18 cellular contexts compared by ENCODE assay signal in genomic region chr11:62487698-62488551, GRCh38. TPM values are rescaled to one million over a fixed set of nuclear protein-coding genes. Genes with fewer than 3 reads are reported as not detected.
A peak's percentile ranks its signal among the peaks of the same experiment; 100 is the strongest.
DNase-seq lines count a peak whose midpoint lies in the region; ATAC-seq and TF ChIP-seq lines count a peak whose summit lies in the region.
"Had no signal": no experiment of that assay in that cellular context is flagged by ENCODE, and none has a peak within 500 bp of the region (broad histone marks: within the 10 kb centered on the region; RNA-seq: fewer than 3 reads in every experiment).

No MANE protein-coding gene starts in this region.

- H3K27me3 Mint-ChIP-seq in brain = peaks cover 11% of the 10 kb centered on the region
- H3K27me3 Mint-ChIP-seq in CD8-positive, alpha-beta memory T cell = peaks cover 0 to 4% of the 10 kb centered on the region in 2 donors
- H3K27me3 Mint-ChIP-seq: activated CD4-positive, alpha-beta memory T cell treated with anti-CD3 and anti-CD28 coated beads for 36 hours had no signal

- H3K27me3 ChIP-seq in parathyroid adenoma (ENCODE audit: control insufficient read depth, insufficient read depth, low read length) = no peaks in the 10 kb centered on the region
- H3K27me3 ChIP-seq in CD8-positive, alpha-beta memory T cell (ENCODE audit: insufficient read depth, low read length, poor library complexity, severe bottlenecking) = no peaks in the 10 kb centered on the region
- H3K27me3 ChIP-seq: BLaER1 had no signal

- no peak for ATAC-seq in GM18867 (IDR thresholded peaks at IDR 0.05; ENCODE audit: unreplicated experiment)
- ATAC-seq: left lobe of liver; stimulated activated naive B cell treated with anti-CD40 and anti-IgM and Interleukin-4, amounts not matched to agents 10 μg/mL and 1 μg/mL and 100 μg/mL, for 72 hours had no signal

- H3K79me2 ChIP-seq in parathyroid adenoma = no peaks in the 10 kb centered on the region

- CTCF ChIA-PET in CD8-positive, alpha-beta memory T cell (lab: Charles Lee) = interaction anchor here (1.9 kb wide), 1 partner anchor 94 kb away, joined by 5 read pairs; no protein-coding TSS in a partner anchor

- no peaks in the 10 kb centered on the region for H3K4me1 ChIP-seq in parathyroid adenoma
- no peaks in the 10 kb centered on the region for H3K4me1 ChIP-seq in CD8-positive, alpha-beta memory T cell (ENCODE audit: insufficient read depth, low read length)
- H3K4me1 ChIP-seq: BLaER1 had no signal

- POLR2A ChIA-PET in CD8-positive, alpha-beta memory T cell (lab: Charles Lee) = no interaction called here

- no peak overlapping the region for H3K27ac ChIP-seq in parathyroid adenoma
- no peak overlapping the region for H3K27ac ChIP-seq in CD8-positive, alpha-beta memory T cell (ENCODE audit: low read depth, low read length)
- H3K27ac ChIP-seq: BLaER1, HL-60, VCaP had no signal

- no peak overlapping the region for H3K9ac ChIP-seq in parathyroid adenoma
- H3K9ac ChIP-seq: BLaER1 had no signal

- peak overlapping the region; percentile 50 for H2AFZ ChIP-seq in parathyroid adenoma

- H3K36me3 Mint-ChIP-seq in brain = no peaks in the 10 kb centered on the region
- H3K36me3 Mint-ChIP-seq in CD8-positive, alpha-beta memory T cell = peaks cover 0 to 3% (median 2%) of the 10 kb centered on the region in 3 donors
- H3K36me3 Mint-ChIP-seq: activated CD4-positive, alpha-beta memory T cell treated with anti-CD3 and anti-CD28 coated beads for 36 hours had no signal

- peak; percentile 24 for DNase-seq in DMS153 (lab: John Stamatoyannopoulos, UW)
- no peak for DNase-seq in DMS153 treated with DMSO at 0.1 percent for 48 hours (lab: John Stamatoyannopoulos, UW; ENCODE audit: unreplicated experiment)
- DNase-seq in NCI-H1105 (lab: John Stamatoyannopoulos, UW) = peak; percentile 68
- no peak for DNase-seq in CD8-positive, alpha-beta memory T cell
- no peak for DNase-seq in stimulated activated CD4-positive, alpha-beta T cell treated with anti-CD3 and anti-CD28 coated beads, Interleukin-2, amount 100 ng/mL, for 48 hours
- DNase-seq: 8988T; activated CD4-positive, alpha-beta memory T cell treated with anti-CD3 and anti-CD28 coated beads for 36 hours; KG1; NK-92 treated with Interleukin-12 subunit alpha and Interleukin-12 subunit beta, amount 100 ng/mL, for 24 hours; stimulated activated naive B cell treated with anti-CD40 and anti-IgM and Interleukin-4, amounts not matched to agents 10 μg/mL and 1 μg/mL and 100 μg/mL, for 72 hours had no signal

- H3K4me3 ChIP-seq in parathyroid adenoma (ENCODE audit: low read depth, low read length) = no peak overlapping the region
- no peak overlapping the region for H3K4me3 ChIP-seq in CD8-positive, alpha-beta memory T cell (ENCODE audit: low read length)
- H3K4me3 ChIP-seq: BLaER1 had no signal

- H3K27ac Mint-ChIP-seq in brain = peak overlapping the region in 3 of 5 experiments; percentile 7 to 59 (median 31)
- H3K27ac Mint-ChIP-seq in CD8-positive, alpha-beta memory T cell = peak overlapping the region in 1 of 8 donors; percentile 70
- H3K27ac Mint-ChIP-seq: activated CD4-positive, alpha-beta memory T cell treated with anti-CD3 and anti-CD28 coated beads for 36 hours; activated T-helper 1 cell treated with anti-CD3 and anti-CD28 coated beads, Interleukin-12 subunit alpha, Interleukin-12 subunit beta, Interleukin-2, Interleukin-4 antibody, amounts not matched to agents 30 ng/mL and 10 ng/mL and 1 ng/mL, durations not matched to agents 14 hours and 24 hours and 36 hours; stimulated activated naive B cell treated with anti-CD40 and anti-IgM and Interleukin-4, amounts not matched to agents 10 μg/mL and 1 μg/mL and 100 μg/mL, for 72 hours had no signal

- no peaks in the 10 kb centered on the region for H3K9me3 ChIP-seq in parathyroid adenoma (ENCODE audit: control insufficient read depth, low read length)
- no peaks in the 10 kb centered on the region for H3K9me3 ChIP-seq in CD8-positive, alpha-beta memory T cell (ENCODE audit: low read length)
- H3K9me3 ChIP-seq: BLaER1 had no signal

- TF ChIP-seq CTCF in brain (conservative IDR thresholded peaks at IDR 0.05) (no peak), parathyroid adenoma (IDR thresholded peaks at IDR 0.05) (no peak)

- no peaks in the 10 kb centered on the region for H3K36me3 ChIP-seq in parathyroid adenoma (ENCODE audit: control insufficient read depth, insufficient read depth, low read length)
- no peaks in the 10 kb centered on the region for H3K36me3 ChIP-seq in CD8-positive, alpha-beta memory T cell (ENCODE audit: insufficient read depth, low read length)
- H3K36me3 ChIP-seq: BLaER1 had no signal

- H3K9me3 Mint-ChIP-seq in brain = peaks cover 0 to 3% (median 0%) of the 10 kb centered on the region in 5 experiments
- H3K9me3 Mint-ChIP-seq in CD8-positive, alpha-beta memory T cell = no peaks in the 10 kb centered on the region
- H3K9me3 Mint-ChIP-seq: activated CD4-positive, alpha-beta memory T cell treated with anti-CD3 and anti-CD28 coated beads for 36 hours; activated T-helper 1 cell treated with anti-CD3 and anti-CD28 coated beads, Interleukin-12 subunit alpha, Interleukin-12 subunit beta, Interleukin-2, Interleukin-4 antibody, amounts not matched to agents 30 ng/mL and 10 ng/mL and 1 ng/mL, durations not matched to agents 14 hours and 24 hours and 36 hours; stimulated activated naive B cell treated with anti-CD40 and anti-IgM and Interleukin-4, amounts not matched to agents 10 μg/mL and 1 μg/mL and 100 μg/mL, for 72 hours had no signal

- H3K4me1 Mint-ChIP-seq in brain = peaks cover 10% of the 10 kb centered on the region
- H3K4me1 Mint-ChIP-seq in CD8-positive, alpha-beta memory T cell = peaks cover 0 to 7% (median 3%) of the 10 kb centered on the region in 3 donors

- no peak overlapping the region for H3K4me3 Mint-ChIP-seq in brain
- H3K4me3 Mint-ChIP-seq in CD8-positive, alpha-beta memory T cell = no peak overlapping the region
- H3K4me3 Mint-ChIP-seq: activated CD4-positive, alpha-beta memory T cell treated with anti-CD3 and anti-CD28 coated beads for 36 hours; activated T-helper 1 cell treated with anti-CD3 and anti-CD28 coated beads, Interleukin-12 subunit alpha, Interleukin-12 subunit beta, Interleukin-2, Interleukin-4 antibody, amounts not matched to agents 30 ng/mL and 10 ng/mL and 1 ng/mL, durations not matched to agents 14 hours and 24 hours and 36 hours; stimulated activated naive B cell treated with anti-CD40 and anti-IgM and Interleukin-4, amounts not matched to agents 10 μg/mL and 1 μg/mL and 100 μg/mL, for 72 hours had no signal

- H3K4me2 ChIP-seq in parathyroid adenoma (ENCODE audit: low read length) = no peak overlapping the region
- H3K4me2 ChIP-seq: BLaER1 had no signal

RNA-seq across cellular contexts. Expression of gene AHNAK, which starts 58.7 kb away (rescaled TPM):
- 17.2 TPM for polyA plus RNA-seq in brain (ENCODE audit: insufficient read depth, low read depth, low replicate concordance)
- total RNA-seq in CD8-positive, alpha-beta memory T cell = 100 to 1,000 TPM; 187 to 193 TPM
- polyA plus RNA-seq in CD8-positive, alpha-beta memory T cell = 125 TPM

Comparison
In these comparisons a context has a peak if more than half of its experiments do, and no peak if none do; other contexts are left out.
1. DNase-seq: peak in DMS153 (single experiment) and NCI-H1105 (single experiment); none in DMS153 treated with DMSO at 0.1 percent for 48 hours (single experiment), CD8-positive, alpha-beta memory T cell (0 of 5) and stimulated activated CD4-positive, alpha-beta T cell treated with anti-CD3 and anti-CD28 coated beads, Interleukin-2, amount 100 ng/mL, for 48 hours (0 of 2).